ENCODE assay signal across 8 cellular contexts in genomic region chr2:125516496-125517109, GRCh38.
A peak's percentile ranks its signal among the peaks of the same experiment; 100 is the strongest.
DNase-seq lines count a peak whose midpoint lies in the region; ATAC-seq lines count a peak whose summit lies in the region.

No MANE protein-coding gene starts in this region.

- no peaks in the 10 kb centered on the region for H3K36me3 ChIP-seq in NT2/D1 (ENCODE audit: insufficient read depth, insufficient read length, low read length)

- H3K4me3 ChIP-seq in NT2/D1 (ENCODE audit: insufficient read length, low read depth), result no peak overlapping the region

- no peaks in the 10 kb centered on the region for H3K27me3 ChIP-seq in NT2/D1 (ENCODE audit: insufficient read depth, insufficient read length)

- H3K9me3 ChIP-seq in NT2/D1 (ENCODE audit: insufficient read depth, low read length), result no peaks in the 10 kb centered on the region; the same call in 1 of the 2 replicates

- no peaks in the 10 kb centered on the region for H3K4me1 ChIP-seq in NT2/D1 (ENCODE audit: insufficient read depth, insufficient read length)

- no peak overlapping the region for H3K9ac ChIP-seq in NT2/D1 (ENCODE audit: insufficient read length, low read depth)

- ATAC-seq in GM21723 (IDR thresholded peaks at IDR 0.05; ENCODE audit: unreplicated experiment), result peak; percentile 71
- ATAC-seq in HG02763 (IDR thresholded peaks at IDR 0.05; ENCODE audit: unreplicated experiment), result no peak
- no peak for ATAC-seq in GM18870 (IDR thresholded peaks at IDR 0.05; ENCODE audit: unreplicated experiment)
- ATAC-seq in HG03135 (IDR thresholded peaks at IDR 0.05; ENCODE audit: unreplicated experiment), result no peak

- peak; percentile 32 for DNase-seq in D341Med (ENCODE audit: low spot score)
- peak; percentile 27 for DNase-seq in NT2/D1 (ENCODE audit: low read depth, low spot score)
- peak; percentile 18 for DNase-seq in foreskin melanocyte
- no peak for DNase-seq in OCI-M2 (lab: John Stamatoyannopoulos, UW; ENCODE audit: unreplicated experiment)
